In the genomic region with DNA sequence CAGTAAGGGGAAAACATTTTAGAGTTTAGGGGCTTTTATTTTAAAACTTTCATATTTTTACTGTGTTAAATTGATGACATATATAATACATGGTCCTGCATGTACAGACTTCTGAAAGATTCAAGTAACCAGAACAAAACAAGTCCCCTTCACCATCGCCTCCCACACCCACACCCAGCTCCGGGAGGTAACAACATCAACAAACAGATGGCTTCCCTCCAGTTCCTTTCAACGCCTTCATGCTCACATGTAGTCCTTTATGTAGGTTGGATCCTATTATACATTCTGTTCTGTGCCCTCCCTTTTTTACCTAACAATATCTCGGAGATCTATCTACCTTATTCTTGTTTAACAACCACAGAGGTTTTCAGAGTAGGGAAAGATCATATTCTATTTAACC, we compare ENCODE assay signal across 18 cellular contexts.
"Had no signal": no experiment of that assay in that cellular context is flagged by ENCODE, and none has a peak within 500 bp of the region (broad histone marks: within the 10 kb centered on the region; RNA-seq: fewer than 3 reads in every experiment).

No MANE protein-coding gene starts in this region.

- H3K4me3 ChIP-seq: adrenal gland, breast epithelium, esophagus squamous epithelium, thyroid gland had no signal

- DNase-seq: activated CD4-positive, alpha-beta T cell treated with anti-CD3 and anti-CD28 coated beads, Interleukin-2, amount 10 ng/mL, durations not matched to agents 7 days and 5 days; activated CD8-positive, alpha-beta memory T cell treated with anti-CD3 and anti-CD28 coated beads, Interleukin-2, amount 50 U/mL, for 4 hours; activated CD8-positive, alpha-beta T cell treated with anti-CD3 and anti-CD28 coated beads, Interleukin-2, amount 10 ng/mL, durations not matched to agents 7 days and 5 days; activated T-cell treated with anti-CD3 and anti-CD28 coated beads, Interleukin-2, amount 50 U/mL, for 48 hours; adrenal gland; effector CD8-positive, alpha-beta T cell; esophagus squamous epithelium; hippocampal formation; mammary epithelial cell; midbrain; stimulated activated CD4-positive, alpha-beta T cell treated with anti-CD3 and anti-CD28 coated beads, Interleukin-12 subunit alpha, Interleukin-12 subunit beta, amount 100 ng/mL, for 4 hours; stimulated activated CD4-positive, alpha-beta T cell treated with anti-CD3 and anti-CD28 coated beads, Interleukin-1b, Interleukin-23, amount 100 ng/mL, for 48 hours; stimulated activated CD8-positive, alpha-beta memory T cell treated with anti-CD3 and anti-CD28 coated beads, Interleukin-4, amount 100 ng/mL, for 48 hours; stimulated activated naive CD4-positive, alpha-beta T cell; T1000; thyroid gland had no signal

- H3K27me3 ChIP-seq: adrenal gland, breast epithelium, thyroid gland had no signal

- H3K36me3 ChIP-seq: adrenal gland, breast epithelium, esophagus squamous epithelium, thyroid gland had no signal

- H3K9me3 ChIP-seq: adrenal gland, breast epithelium, esophagus squamous epithelium, thyroid gland had no signal

- H3K9ac ChIP-seq: parathyroid adenoma had no signal

- H3K4me1 ChIP-seq: breast epithelium, parathyroid adenoma, thyroid gland had no signal

- ATAC-seq: activated CD8-positive, alpha-beta T cell treated with anti-CD3 and anti-CD28 coated beads, Interleukin-2, amount 10 ng/mL, durations not matched to agents 7 days and 5 days had no signal

- H3K27ac ChIP-seq: adrenal gland, breast epithelium, esophagus squamous epithelium, parathyroid adenoma, thyroid gland had no signal
